In genomic region chr1:153677718-153678518, GRCh38 we compare ENCODE assay signal across 8 cellular contexts. TPM values are rescaled to one million over a fixed set of nuclear protein-coding genes. Genes with fewer than 3 reads are reported as not detected.
A peak's percentile ranks its signal among the peaks of the same experiment; 100 is the strongest.
DNase-seq lines count a peak whose midpoint lies in the region; ATAC-seq, FAIRE-seq and TF ChIP-seq lines count a peak whose summit lies in the region.

No MANE protein-coding gene starts in this region.

- no peaks in the 10 kb centered on the region for H3K79me2 ChIP-seq in smooth muscle cell (ENCODE audit: low read depth)

- no peaks in the 10 kb centered on the region for H3K36me3 Mint-ChIP-seq in T-cell

- no peaks in the 10 kb centered on the region for H3F3A ChIP-seq in smooth muscle cell (ENCODE audit: low read depth)

- H4K20me1 ChIP-seq in smooth muscle cell (ENCODE audit: low read depth), result no peaks in the 10 kb centered on the region

- H3K4me2 ChIP-seq in smooth muscle cell, result peak overlapping the region; percentile 93

- no peaks in the 10 kb centered on the region for H3K9me3 ChIP-seq in smooth muscle cell (replicated peaks; ENCODE audit: low read depth)

- H3K4me1 Mint-ChIP-seq in T-cell, result peaks cover 16 to 27% (median 22%) of the 10 kb centered on the region in 3 donors

- ATAC-seq in T-cell (replicated peaks in 1 of 4) (peak in 2 of 4 experiments; percentile 47 to 53), HG03521 (IDR thresholded peaks at IDR 0.05; ENCODE audit: unreplicated experiment) (no peak), GM19452 (IDR thresholded peaks at IDR 0.05; ENCODE audit: unreplicated experiment) (no peak)

- peak overlapping the region; percentile 69 to 81 (median 77) for H3K4me3 Mint-ChIP-seq in T-cell

- POLR2A ChIA-PET in T-cell (lab: Charles Lee), result interaction anchor here (0.6 to 0.7 kb wide), 2 partner anchors 18 to 482 kb away, joined by 3 to 4 read pairs; no protein-coding TSS in a partner anchor

- no peak for FAIRE-seq in bronchial epithelial cell (lab: Jason Lieb, UNC)
- FAIRE-seq in islet of Langerhans (lab: Jason Lieb, UNC), result peak; percentile 58

- peak overlapping the region; percentile 19 for H3K4me3 ChIP-seq in bronchial epithelial cell (ENCODE audit: low read depth, low read length)
- H3K4me3 ChIP-seq in smooth muscle cell, result peak overlapping the region; percentile 52

- H3K36me3 ChIP-seq in bronchial epithelial cell (ENCODE audit: control insufficient read depth, insufficient read depth, low read length), result no peaks in the 10 kb centered on the region
- no peaks in the 10 kb centered on the region for H3K36me3 ChIP-seq in smooth muscle cell (ENCODE audit: low read depth)

- CTCF ChIA-PET in T-cell (lab: Charles Lee), result interaction anchor here (0.5 to 0.8 kb wide), 7 partner anchors 13 to 408 kb away, joined by 3 to 7 read pairs (median 4); no protein-coding TSS in a partner anchor

- no peak overlapping the region for H3K27ac ChIP-seq in smooth muscle cell (ENCODE audit: low read depth)

- no peak overlapping the region for H3K9ac ChIP-seq in smooth muscle cell (ENCODE audit: low read depth)

- H3K27ac Mint-ChIP-seq in T-cell, result peak overlapping the region in 1 of 2 donors; percentile 65

- WGBS in smooth muscle cell (ENCODE audit: low lambda C conversion rate), result 7% methylated on average over 29 of the region's 29 CpGs

- TF ChIP-seq CTCF in bronchial epithelial cell (IDR thresholded peaks at IDR 0.05; ENCODE audit: insufficient read depth, low read length, severe bottlenecking) (peak; percentile 93), smooth muscle cell (IDR thresholded peaks at IDR 0.05; ENCODE audit: borderline replicate concordance, insufficient read depth, poor library complexity, severe bottlenecking) (peak; percentile 78)

- H3K27me3 Mint-ChIP-seq in T-cell, result peaks cover 38 to 45% of the 10 kb centered on the region in 2 donors

- peaks cover 17% of the 10 kb centered on the region for H3K4me1 ChIP-seq in smooth muscle cell (ENCODE audit: low read depth)

- peaks cover 27% of the 10 kb centered on the region for H3K27me3 ChIP-seq in bronchial epithelial cell (ENCODE audit: control insufficient read depth, insufficient read depth, low read length)
- peaks cover 39% of the 10 kb centered on the region for H3K27me3 ChIP-seq in smooth muscle cell (ENCODE audit: low read depth)

- no peaks in the 10 kb centered on the region for H3K9me3 Mint-ChIP-seq in T-cell

- peak overlapping the region; percentile 85 for H2AFZ ChIP-seq in smooth muscle cell (ENCODE audit: low read depth)

- peak; percentile 45 for DNase-seq in EL
- DNase-seq in Kasumi-1 (lab: John Stamatoyannopoulos, UW), result peak; percentile 22 to 54
- peak in 21 of 34 experiments; percentile 8 to 51 (median 31) for DNase-seq in T-cell
- DNase-seq in bronchial epithelial cell (ENCODE audit: low read depth), result peak; percentile 41
- DNase-seq in smooth muscle cell (lab: John Stamatoyannopoulos, UW; ENCODE audit: unreplicated experiment), result peak; percentile 7

RNA-seq across cellular contexts. Expression of gene NPR1, which starts 0.6 kb away (rescaled TPM):
- total RNA-seq in T-cell, result under 1 TPM in 3 of 5 donors, not detected in 2; 0.23 to 0.44 (median 0.35) TPM
- total RNA-seq in bronchial epithelial cell, result under 0.01 TPM in 1 of 2 replicates, not detected in the other
- 0.09 and 0.54 TPM in 2 replicates for total RNA-seq in smooth muscle cell
- polyA plus RNA-seq in smooth muscle cell, result 0.24 and 0.40 TPM in 2 replicates

RNA-seq across cellular contexts. Expression of gene ILF2, which starts 7.1 kb away (rescaled TPM):
- 100 to 1,000 TPM in 2 of 5 donors, 10 to 100 TPM in 3; 86.6 to 137 (median 90.0) TPM for total RNA-seq in T-cell
- total RNA-seq in bronchial epithelial cell, result 78.9 and 114 TPM in 2 replicates
- 201 and 206 TPM in 2 replicates for total RNA-seq in smooth muscle cell
- polyA plus RNA-seq in smooth muscle cell, result 194 and 241 TPM in 2 replicates

RNA-seq across cellular contexts. Expression of gene SNAPIN, which starts 19.4 kb away (rescaled TPM):
- total RNA-seq in T-cell (10 to 100 TPM; 16.1 to 29.8 (median 26.6) TPM), bronchial epithelial cell (59.5 and 61.4 TPM in 2 replicates), smooth muscle cell (37.6 and 65.5 TPM in 2 replicates)
- polyA plus RNA-seq in smooth muscle cell, result 48.1 and 52.0 TPM in 2 replicates

RNA-seq across cellular contexts. Expression of gene CHTOP, which starts 44.1 kb away (rescaled TPM):
- total RNA-seq in T-cell (100 to 1,000 TPM in 3 of 5 donors, 10 to 100 TPM in 2; 76.7 to 131 (median 130) TPM), bronchial epithelial cell (51.9 and 61.2 TPM in 2 replicates), smooth muscle cell (47.8 and 48.1 TPM in 2 replicates)
- 49.7 and 50.2 TPM in 2 replicates for polyA plus RNA-seq in smooth muscle cell

RNA-seq across cellular contexts. Expression of gene S100A1, which starts 49.7 kb away (rescaled TPM):
- not detected for total RNA-seq in T-cell
- total RNA-seq in bronchial epithelial cell, result not detected in 2 replicates
- 8.3 TPM in 1 of 2 replicates, not detected in the other for total RNA-seq in smooth muscle cell
- 0.46 and 1.0 TPM in 2 replicates for polyA plus RNA-seq in smooth muscle cell
